29 cellular contexts compared by ENCODE assay signal in the genomic region with DNA sequence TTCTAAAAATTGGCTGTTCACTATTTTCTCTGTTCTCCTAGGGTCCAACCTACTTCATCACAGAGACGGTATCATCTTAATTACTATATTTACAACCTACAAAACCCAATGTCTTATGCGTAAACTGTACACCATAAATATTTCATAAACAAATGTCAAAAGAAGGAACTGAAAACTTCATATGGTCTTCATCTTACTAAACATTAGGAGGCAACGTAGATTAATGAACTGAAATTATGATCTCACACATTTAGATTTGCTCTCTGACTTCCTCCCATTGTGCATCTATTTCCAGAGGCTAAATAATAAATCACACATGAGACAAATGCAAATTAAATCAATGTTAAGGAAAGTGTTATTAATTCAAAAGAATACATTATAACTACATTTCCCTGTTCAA.
"Had no signal": no experiment of that assay in that cellular context is flagged by ENCODE, and none has a peak within 500 bp of the region (broad histone marks: within the 10 kb centered on the region; RNA-seq: fewer than 3 reads in every experiment).

No MANE protein-coding gene starts in this region.

- H3K9me3 ChIP-seq: body of pancreas, esophagus squamous epithelium had no signal

- H3K4me1 ChIP-seq: adrenal gland, body of pancreas, esophagus squamous epithelium had no signal

- H3K4me3 ChIP-seq: adrenal gland, body of pancreas, esophagus squamous epithelium had no signal

- H3K27me3 ChIP-seq: adrenal gland, body of pancreas, esophagus squamous epithelium had no signal

- FAIRE-seq: colon, frontal cortex had no signal

- ATAC-seq: activated CD4-positive, alpha-beta T cell treated with anti-CD3 and anti-CD28 coated beads for 36 hours; activated CD8-positive, alpha-beta memory T cell treated with anti-CD3 and anti-CD28 coated beads, Interleukin-2, amount 10 ng/mL, durations not matched to agents 7 days and 5 days; activated CD8-positive, alpha-beta T cell treated with anti-CD3 and anti-CD28 coated beads, Interleukin-2, amount 10 ng/mL, durations not matched to agents 7 days and 5 days; activated naive CD8-positive, alpha-beta T cell treated with anti-CD3 and anti-CD28 coated beads, Interleukin-2, amount 50 U/mL, for 24 hours; body of pancreas; effector memory CD8-positive, alpha-beta T cell had no signal

- H3K36me3 ChIP-seq: adrenal gland, esophagus squamous epithelium had no signal

- DNase-seq: activated CD4-positive, alpha-beta memory T cell treated with anti-CD3 and anti-CD28 coated beads for 36 hours; activated CD4-positive, alpha-beta T cell treated with anti-CD3 and anti-CD28 coated beads for 36 hours; activated CD4-positive, alpha-beta T cell treated with anti-CD3 and anti-CD28 coated beads, Interleukin-2, amount 10 ng/mL, durations not matched to agents 24 days and 14 days; activated CD4-positive, CD25-positive, alpha-beta regulatory T cell; activated CD4-positive, CD25-positive, alpha-beta regulatory T cell treated with anti-CD3 and anti-CD28 coated beads, Interleukin-2, amount 50 U/mL, for 72 hours; activated CD8-positive, alpha-beta memory T cell treated with anti-CD3 and anti-CD28 coated beads, Interleukin-2, amount 10 ng/mL, durations not matched to agents 7 days and 5 days; activated CD8-positive, alpha-beta memory T cell treated with anti-CD3 and anti-CD28 coated beads, Interleukin-2, amount 50 U/mL, for 4 hours; activated CD8-positive, alpha-beta T cell treated with anti-CD3 and anti-CD28 coated beads, Interleukin-2, amount 10 ng/mL, durations not matched to agents 7 days and 5 days; activated effector memory CD4-positive, alpha-beta T cell treated with anti-CD3 and anti-CD28 coated beads, Interleukin-2, amount 50 U/mL, for 16 hours; activated naive CD4-positive, alpha-beta T cell treated with anti-CD3 and anti-CD28 coated beads for 36 hours; activated naive CD8-positive, alpha-beta T cell treated with anti-CD3 and anti-CD28 coated beads for 36 hours; activated naive CD8-positive, alpha-beta T cell treated with anti-CD3 and anti-CD28 coated beads, Interleukin-2, amount 50 U/mL, for 24 hours; activated T-cell treated with anti-CD3 and anti-CD28 coated beads, Interleukin-2, amount 50 U/mL, for 1 hour; activated T-cell treated with anti-CD3 and anti-CD28 coated beads, Interleukin-2, amount 50 U/mL, for 48 hours; adrenal gland; amygdala; aorta; body of pancreas; caudate nucleus; cortex of kidney; dermis blood vessel endothelial cell; effector CD4-positive, alpha-beta T cell; effector memory CD8-positive, alpha-beta T cell; esophagus squamous epithelium; head of caudate nucleus; hippocampal formation had no signal

- H3K27ac ChIP-seq: adrenal gland, body of pancreas, epithelial cell of prostate, esophagus squamous epithelium had no signal
